8 cellular contexts compared by ENCODE assay signal in the genomic region with DNA sequence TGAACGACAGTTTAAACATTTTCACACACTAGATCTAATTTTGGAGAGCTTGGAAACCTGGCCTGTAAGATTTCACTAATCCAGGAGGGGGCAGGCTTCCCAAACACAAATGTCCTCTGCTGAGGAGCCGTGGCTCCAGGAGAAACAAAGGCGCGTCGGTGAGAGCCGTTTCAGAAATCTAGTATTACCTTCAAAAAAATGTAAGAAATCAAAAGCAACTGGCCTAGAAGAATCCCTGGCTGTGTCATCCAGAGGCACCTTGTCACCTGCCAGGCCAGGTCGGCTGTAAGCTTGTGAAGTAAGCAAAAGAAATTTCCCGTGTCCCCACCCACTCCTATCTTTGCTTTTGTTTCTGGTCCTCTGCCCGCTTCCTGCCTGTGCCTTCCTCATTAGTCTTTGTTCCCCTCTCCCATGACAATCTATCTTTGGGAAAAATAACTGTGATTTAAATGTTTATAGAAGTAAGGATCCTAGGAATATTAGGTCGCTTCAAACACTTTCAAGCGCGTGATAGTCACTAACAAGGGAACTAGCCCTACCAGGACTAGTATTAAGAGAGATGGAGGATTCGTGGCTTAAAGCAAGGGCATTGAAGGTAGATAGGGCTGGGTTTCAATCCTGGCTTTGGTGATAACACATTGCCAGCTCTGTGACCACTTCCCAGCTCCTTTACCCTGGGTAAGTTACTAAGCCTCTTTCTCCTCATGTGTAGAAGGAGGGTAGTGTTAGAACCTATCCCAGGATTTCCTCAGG.
A peak's percentile ranks its signal among the peaks of the same experiment; 100 is the strongest.
DNase-seq lines count a peak whose midpoint lies in the region; ATAC-seq, FAIRE-seq and TF ChIP-seq lines count a peak whose summit lies in the region.

No MANE protein-coding gene starts in this region.

- peak overlapping the region; percentile 77 for H4K5ac ChIP-seq in H1 (ENCODE audit: insufficient read length, low read depth, low read length)

- WGBS in H1 (ENCODE audit: extremely low coverage in 1 of 2, insufficient coverage in 1 of 2, insufficient read length in 1 of 2, insufficient replicate concordance in 2 of 2, low coverage in 1 of 2, low lambda C conversion rate in 2 of 2, missing lambda C conversion rate in 1 of 2), 2 experiments, result 33% methylated on average over 13 of the region's 13 CpGs; no CpG with 5 or more reads in 1 of the 2 experiments

- H4K20me1 ChIP-seq in H1 (replicated peaks in 1 of 2; ENCODE audit: control insufficient read depth in 1 of 2, insufficient read depth in 2 of 2, low read length in 2 of 2), result no peaks in the 10 kb centered on the region

- TF ChIP-seq RAD21 in H1 (IDR thresholded peaks at IDR 0.05 in 1 of 2, conservative IDR thresholded peaks at IDR 0.05 in 1 of 2; ENCODE audit: low read depth in 2 of 2, low read length in 2 of 2), result peak; percentile 93

- H3K4me2 ChIP-seq in H1 (ENCODE audit: insufficient read depth in 1 of 2, low read depth in 2 of 2, low read length in 2 of 2), result peak overlapping the region; percentile 60 to 75

- peak overlapping the region; percentile 5 for H3K27ac Mint-ChIP-seq in activated CD8-positive, alpha-beta T cell treated with anti-CD3 and anti-CD28 coated beads, Interleukin-2, amount 10 ng/mL, durations not matched to agents 7 days and 5 days
- peak overlapping the region; percentile 91 for H3K27ac Mint-ChIP-seq in mesothelial cell of epicardium

- H3K56ac ChIP-seq in H1 (replicated peaks; ENCODE audit: insufficient read length, low read depth, low read length), result peak overlapping the region; percentile 67

- peak overlapping the region; percentile 94 for H2BK5ac ChIP-seq in H1 (ENCODE audit: low read depth, low read length)

- no peak overlapping the region for H3K23ac ChIP-seq in H1 (ENCODE audit: insufficient read length)

- no peak overlapping the region for H2BK15ac ChIP-seq in H1 (ENCODE audit: low read length)

- no peaks in the 10 kb centered on the region for H3K9me3 Mint-ChIP-seq in activated CD8-positive, alpha-beta T cell treated with anti-CD3 and anti-CD28 coated beads, Interleukin-2, amount 10 ng/mL, durations not matched to agents 7 days and 5 days (ENCODE audit: insufficient read depth)
- peaks cover 5% of the 10 kb centered on the region for H3K9me3 Mint-ChIP-seq in mesothelial cell of epicardium

- no peak overlapping the region for H2AK5ac ChIP-seq in H1 (ENCODE audit: low read depth, low read length)

- H3K27ac ChIP-seq in H1 (ENCODE audit: low read depth, low read length), result no peak overlapping the region; the same call in 1 of the 2 replicates

- peak; percentile 71 for TF ChIP-seq CTCF in AG09309 (IDR thresholded peaks at IDR 0.05; ENCODE audit: control insufficient read depth, insufficient read depth, low read depth, low read length, missing control alignments)
- peak; percentile 20 to 75 (median 67) for TF ChIP-seq CTCF in H1 (IDR thresholded peaks at IDR 0.05; ENCODE audit: control extremely low read depth in 1 of 3, insufficient read depth in 1 of 3, low read depth in 1 of 3, low read length in 3 of 3)
- TF ChIP-seq CTCF in mesothelial cell of epicardium (IDR thresholded peaks at IDR 0.05; ENCODE audit: unreplicated experiment), result peak; percentile 90

- H3K23me2 ChIP-seq in H1 (ENCODE audit: low read depth, low read length), result peaks cover 3% of the 10 kb centered on the region; the same call in 1 of the 2 replicates

- H3K14ac ChIP-seq in H1 (ENCODE audit: insufficient read length), result no peak overlapping the region

- DNase-seq in AG09309 (ENCODE audit: low read depth) (no peak), NCI-H526 (lab: John Stamatoyannopoulos, UW) (peak; percentile 69 to 90), H1 (ENCODE audit: low read depth in 1 of 2, low spot score in 2 of 2) (peak; percentile 33 to 83), mesothelial cell of epicardium (ENCODE audit: low spot score in 2 of 2, unreplicated experiment in 2 of 2) (peak; percentile 31 to 75)
- peak; percentile 80 for DNase-seq in activated CD8-positive, alpha-beta T cell treated with anti-CD3 and anti-CD28 coated beads, Interleukin-2, amount 10 ng/mL, durations not matched to agents 7 days and 5 days
- DNase-seq in stimulated activated CD8-positive, alpha-beta memory T cell treated with anti-CD3 and anti-CD28 coated beads, Interleukin-15, amount 100 ng/mL, for 24 hours (ENCODE audit: low read depth), result peak; percentile 6

- H3K36me3 ChIP-seq in H1 (ENCODE audit: control insufficient read depth in 2 of 4, insufficient read depth in 4 of 4, low read length in 3 of 4), result no peaks in the 10 kb centered on the region

- 0 out of 3 replicates have a peak, but pooled peaks of 1 of the 2 experiments have one; percentile 26 for TF ChIP-seq POLR2A in H1 (IDR thresholded peaks at IDR 0.05; ENCODE audit: control extremely low read depth in 1 of 2, low read depth in 2 of 2, low read length in 2 of 2)

- H2BK12ac ChIP-seq in H1 (ENCODE audit: low read depth, low read length), result peak overlapping the region; percentile 82; the same call in 1 of the 2 replicates

- CTCF ChIA-PET in activated CD8-positive, alpha-beta T cell treated with anti-CD3 and anti-CD28 coated beads, Interleukin-2, amount 10 ng/mL, durations not matched to agents 7 days and 5 days (lab: Charles Lee), result interaction anchor here (0.6 to 5.8 kb wide), 50 partner anchors 9 to 574 kb away, joined by 3 to 50 read pairs (median 4); partner anchors contain the start of gene SPC25
- CTCF ChIA-PET in H1 (lab: Charles Lee; ENCODE audit: partially characterized antibody), result interaction anchor here (0.6 to 5.9 kb wide), 44 partner anchors 9 to 801 kb away, joined by 3 to 40 read pairs (median 4); no protein-coding TSS in a partner anchor

- H3K79me1 ChIP-seq in H1 (ENCODE audit: low read depth, low read length), result no peaks in the 10 kb centered on the region

- peak; percentile 84 for FAIRE-seq in H1 (lab: Jason Lieb, UNC)

- peaks cover 0 to 6% of the 10 kb centered on the region in 2 experiments; a peak in 1 of 4 replicates for H3K9me3 ChIP-seq in H1 (ENCODE audit: insufficient read depth in 2 of 2, low read depth in 1 of 2, low read length in 1 of 2)

- H3K27me3 Mint-ChIP-seq in activated CD8-positive, alpha-beta T cell treated with anti-CD3 and anti-CD28 coated beads, Interleukin-2, amount 10 ng/mL, durations not matched to agents 7 days and 5 days (ENCODE audit: low read depth), result peaks cover 3% of the 10 kb centered on the region
- no peaks in the 10 kb centered on the region for H3K27me3 Mint-ChIP-seq in mesothelial cell of epicardium (ENCODE audit: low read depth)

- peaks cover 0 to 6% (median 1%) of the 10 kb centered on the region in 4 experiments; a peak in 3 of 7 replicates for H3K4me1 ChIP-seq in H1 (replicated peaks in 1 of 4; ENCODE audit: control insufficient read depth in 3 of 4, insufficient read depth in 4 of 4, low read length in 3 of 4)

- H2BK120ac ChIP-seq in H1 (replicated peaks; ENCODE audit: low read depth, low read length), result peak overlapping the region; percentile 93

- peaks cover 5% of the 10 kb centered on the region for H3K4me1 Mint-ChIP-seq in activated CD8-positive, alpha-beta T cell treated with anti-CD3 and anti-CD28 coated beads, Interleukin-2, amount 10 ng/mL, durations not matched to agents 7 days and 5 days (ENCODE audit: low read depth)
- peaks cover 40% of the 10 kb centered on the region for H3K4me1 Mint-ChIP-seq in mesothelial cell of epicardium

- H3K18ac ChIP-seq in H1 (ENCODE audit: extremely low read depth, low read length), result peak overlapping the region; percentile 94

- H3K4ac ChIP-seq in H1 (replicated peaks; ENCODE audit: insufficient read length, low read depth, low read length), result no peak overlapping the region

- H4K91ac ChIP-seq in H1 (replicated peaks; ENCODE audit: insufficient read length, low read length), result peak overlapping the region; percentile 84

- H3K4me3 ChIP-seq in AG09309 (ENCODE audit: control insufficient read depth, low read depth, low read length) (peak overlapping the region; percentile 52), H1 (ENCODE audit: extremely low read depth in 1 of 4, insufficient read depth in 2 of 4, low read depth in 3 of 4, low read length in 4 of 4) (peak overlapping the region; percentile 28 to 57 (median 39); a peak in 6 of 8 replicates)

- H3K27me3 ChIP-seq in H1 (replicated peaks in 1 of 4; ENCODE audit: control insufficient read depth in 3 of 4, extremely low read depth in 1 of 4, insufficient read depth in 3 of 4, low read length in 3 of 4), result no peaks in the 10 kb centered on the region

- TF ChIP-seq EP300 in H1 (IDR thresholded peaks at IDR 0.05; ENCODE audit: borderline replicate concordance in 1 of 2, low read depth in 2 of 2, low read length in 2 of 2), result no peak

- no peaks in the 10 kb centered on the region for H3K36me3 Mint-ChIP-seq in activated CD8-positive, alpha-beta T cell treated with anti-CD3 and anti-CD28 coated beads, Interleukin-2, amount 10 ng/mL, durations not matched to agents 7 days and 5 days (ENCODE audit: low read depth)
- H3K36me3 Mint-ChIP-seq in mesothelial cell of epicardium, result no peaks in the 10 kb centered on the region

- H3K4me3 Mint-ChIP-seq in activated CD8-positive, alpha-beta T cell treated with anti-CD3 and anti-CD28 coated beads, Interleukin-2, amount 10 ng/mL, durations not matched to agents 7 days and 5 days, result peak overlapping the region; percentile 76
- H3K4me3 Mint-ChIP-seq in mesothelial cell of epicardium, result peak overlapping the region; percentile 74

- H2AFZ ChIP-seq in H1 (ENCODE audit: low read length), result peak overlapping the region; percentile 98

- POLR2A ChIA-PET in activated CD8-positive, alpha-beta T cell treated with anti-CD3 and anti-CD28 coated beads, Interleukin-2, amount 10 ng/mL, durations not matched to agents 7 days and 5 days (lab: Charles Lee), result no interaction called here
- POLR2A ChIA-PET in H1 (lab: Charles Lee; ENCODE audit: partially characterized antibody), result interaction anchor here (0.6 to 1.3 kb wide), 3 partner anchors 10 to 54 kb away, joined by 3 to 6 read pairs (median 4); no protein-coding TSS in a partner anchor

- H3K9ac ChIP-seq in H1 (replicated peaks in 1 of 4; ENCODE audit: extremely low read depth in 1 of 4, low read depth in 3 of 4, low read length in 3 of 4), result peak overlapping the region; percentile 49 to 90 (median 63)

- H2BK20ac ChIP-seq in H1 (ENCODE audit: low read length), result peak overlapping the region; percentile 96

- ATAC-seq in GM18870 (IDR thresholded peaks at IDR 0.05; ENCODE audit: unreplicated experiment) (peak; percentile 60), HG03196 (IDR thresholded peaks at IDR 0.05; ENCODE audit: unreplicated experiment) (peak; percentile 74)
- ATAC-seq in activated CD8-positive, alpha-beta T cell treated with anti-CD3 and anti-CD28 coated beads, Interleukin-2, amount 10 ng/mL, durations not matched to agents 7 days and 5 days, result peak; percentile 85

- H4K8ac ChIP-seq in H1 (ENCODE audit: extremely low read depth, insufficient read depth, low read length), result peak overlapping the region; percentile 93; the same call in 1 of the 2 replicates

- H3K79me2 ChIP-seq in H1 (ENCODE audit: control insufficient read depth in 1 of 2, insufficient read depth in 2 of 2, low read length in 2 of 2), result no peaks in the 10 kb centered on the region

TF ChIP-seq in H1, 55 proteins besides CTCF, POLR2A, EP300 and RAD21 (continues in another document):
- no peak for TF ChIP-seq CEBPB (IDR thresholded peaks at IDR 0.05; ENCODE audit: low read depth, low read length)
- TF ChIP-seq POLR2AphosphoS5 (IDR thresholded peaks at IDR 0.05; ENCODE audit: low read depth, low read length), result no peak
- no peak for TF ChIP-seq JUND (IDR thresholded peaks at IDR 0.05; ENCODE audit: low read length)
- no peak for TF ChIP-seq JUN (IDR thresholded peaks at IDR 0.05; ENCODE audit: low read depth, low read length)
